In the genomic region with DNA sequence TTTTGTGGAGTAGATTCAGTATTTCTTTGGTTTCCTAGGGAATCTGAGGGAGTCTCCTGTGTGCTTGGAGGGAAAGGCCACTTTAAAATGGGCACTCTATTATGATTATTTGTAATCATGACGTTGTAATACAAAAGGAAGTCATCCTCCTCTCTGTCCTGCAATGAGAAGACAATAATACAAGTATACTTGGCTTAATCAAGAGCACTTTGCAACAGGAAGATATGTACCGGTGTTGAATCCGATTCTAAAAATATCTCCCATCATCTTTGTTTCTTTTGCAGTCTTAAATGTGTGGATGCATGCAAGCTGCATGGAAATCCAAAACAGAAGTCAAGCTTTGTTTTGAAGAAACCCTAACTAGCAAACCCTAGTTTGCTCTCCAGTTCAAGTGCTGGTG, we compare ENCODE assay signal across 17 cellular contexts.
DNase-seq lines count a peak whose midpoint lies in the region; ATAC-seq and TF ChIP-seq lines count a peak whose summit lies in the region.
"Had no signal": no experiment of that assay in that cellular context is flagged by ENCODE, and none has a peak within 500 bp of the region (broad histone marks: within the 10 kb centered on the region; RNA-seq: fewer than 3 reads in every experiment).

No MANE protein-coding gene starts in this region.

- no peak overlapping the region for H3K4me3 Mint-ChIP-seq in naive thymus-derived CD8-positive, alpha-beta T cell
- H3K4me3 Mint-ChIP-seq: CD4-positive, CD25-positive, alpha-beta regulatory T cell had no signal

- peaks cover 0 to 4% (median under 1%) of the 10 kb centered on the region in 4 donors for H3K4me1 Mint-ChIP-seq in naive thymus-derived CD8-positive, alpha-beta T cell

- H3K27ac Mint-ChIP-seq in naive thymus-derived CD8-positive, alpha-beta T cell: no peak overlapping the region
- H3K27ac Mint-ChIP-seq: CD4-positive, CD25-positive, alpha-beta regulatory T cell had no signal

- no peak for TF ChIP-seq CTCF in left ventricle myocardium inferior (IDR thresholded peaks at IDR 0.05; ENCODE audit: borderline replicate concordance)
- no peak for TF ChIP-seq CTCF in gastrocnemius medialis (IDR thresholded peaks at IDR 0.05 in 4 of 5, conservative IDR thresholded peaks at IDR 0.05 in 1 of 5)

- H3K4me1 ChIP-seq in left ventricle myocardium inferior (peaks cover 53% of the 10 kb centered on the region), gastrocnemius medialis (peaks cover 40 to 44% of the 10 kb centered on the region in 2 donors)

- ATAC-seq in left ventricle myocardium superior (no peak), gastrocnemius medialis (peak; percentile 36 to 49), GM18519 (IDR thresholded peaks at IDR 0.05; ENCODE audit: low FRiP score, unreplicated experiment) (no peak)
- no peak for ATAC-seq in naive thymus-derived CD8-positive, alpha-beta T cell

- TF ChIP-seq POLR2A in gastrocnemius medialis (IDR thresholded peaks at IDR 0.05): no peak

- H3K36me3 Mint-ChIP-seq in naive thymus-derived CD8-positive, alpha-beta T cell: no peaks in the 10 kb centered on the region
- H3K36me3 Mint-ChIP-seq: CD4-positive, CD25-positive, alpha-beta regulatory T cell had no signal

- H3K27ac ChIP-seq in left ventricle myocardium inferior (replicated peaks) (peak overlapping the region; percentile 68), cingulate gyrus (ENCODE audit: low read depth, low read length) (peak overlapping the region; percentile 78), gastrocnemius medialis (peak overlapping the region; percentile 55 to 65 (median 58))
- H3K27ac ChIP-seq: BLaER1 had no signal

- H3K4me3 ChIP-seq in left ventricle myocardium inferior (peak overlapping the region; percentile 12), gastrocnemius medialis (no peak overlapping the region)
- H3K4me3 ChIP-seq: BLaER1 had no signal

- H3K9me3 Mint-ChIP-seq in naive thymus-derived CD8-positive, alpha-beta T cell: peaks cover 0 to 2% (median 0%) of the 10 kb centered on the region in 9 donors

- H3K27me3 Mint-ChIP-seq in naive thymus-derived CD8-positive, alpha-beta T cell: peaks cover 3 to 28% (median 15%) of the 10 kb centered on the region in 5 donors
- H3K27me3 Mint-ChIP-seq: CD4-positive, CD25-positive, alpha-beta regulatory T cell had no signal

- in situ Hi-C loops in gastrocnemius medialis (cut with MboI; ENCODE audit: low sequenced_read_pairs in 4 of 4): no loop called here
- in situ Hi-C loops in ACHN (cut with HindIII; ENCODE audit: low pct_ligation_motif_present, low pct_unique_long_range_greater_than_20kb, low sequenced_read_pairs): no loop called here

- intact Hi-C loops in left ventricle myocardium inferior (cut with micrococcal nuclease) (no loop called here), left ventricle myocardium superior (cut with micrococcal nuclease) (no loop called here), gastrocnemius medialis (cut with DNase I; ENCODE audit: low total_unique reads) (no loop called here)

- H3K9me3 ChIP-seq in left ventricle myocardium inferior (replicated peaks) (no peaks in the 10 kb centered on the region), gastrocnemius medialis (no peaks in the 10 kb centered on the region)
- H3K9me3 ChIP-seq: BLaER1, SK-N-SH had no signal

- no peaks in the 10 kb centered on the region for H3K27me3 ChIP-seq in left ventricle myocardium inferior (ENCODE audit: low read depth)
- H3K27me3 ChIP-seq in gastrocnemius medialis: no peaks in the 10 kb centered on the region
- H3K27me3 ChIP-seq: BLaER1 had no signal

- no peak for DNase-seq in left ventricle myocardium inferior
- DNase-seq in left ventricle myocardium superior: no peak
- no peak for DNase-seq in gastrocnemius medialis
- DNase-seq in SW480 (ENCODE audit: low spot score): no peak
- no peak for DNase-seq in naive thymus-derived CD8-positive, alpha-beta T cell
- no peak for DNase-seq in ACHN
- DNase-seq: CD4-positive, CD25-positive, alpha-beta regulatory T cell; KBM-7; NCI-H1105; NCI-H146; NCI-H2029; NCI-H446; NCI-H526; SK-N-SH had no signal

- H3K36me3 ChIP-seq in left ventricle myocardium inferior: no peaks in the 10 kb centered on the region
- H3K36me3 ChIP-seq in gastrocnemius medialis: no peaks in the 10 kb centered on the region
- H3K36me3 ChIP-seq: BLaER1 had no signal

- POLR2A ChIA-PET in naive thymus-derived CD8-positive, alpha-beta T cell (lab: Charles Lee): no interaction called here

Comparison
In these comparisons a context has a peak if more than half of its experiments do, and no peak if none do; other contexts are left out.
1. ATAC-seq: peak in gastrocnemius medialis (2 of 2); none in left ventricle myocardium superior (single experiment), naive thymus-derived CD8-positive, alpha-beta T cell (0 of 2) and GM18519 (single experiment).
2. Peak in every context shown above with its lines, with median percentiles within 50 percentile points of each other: H3K27ac ChIP-seq.